Comparison of ENCODE assay signal across 8 cellular contexts in the genomic region with DNA sequence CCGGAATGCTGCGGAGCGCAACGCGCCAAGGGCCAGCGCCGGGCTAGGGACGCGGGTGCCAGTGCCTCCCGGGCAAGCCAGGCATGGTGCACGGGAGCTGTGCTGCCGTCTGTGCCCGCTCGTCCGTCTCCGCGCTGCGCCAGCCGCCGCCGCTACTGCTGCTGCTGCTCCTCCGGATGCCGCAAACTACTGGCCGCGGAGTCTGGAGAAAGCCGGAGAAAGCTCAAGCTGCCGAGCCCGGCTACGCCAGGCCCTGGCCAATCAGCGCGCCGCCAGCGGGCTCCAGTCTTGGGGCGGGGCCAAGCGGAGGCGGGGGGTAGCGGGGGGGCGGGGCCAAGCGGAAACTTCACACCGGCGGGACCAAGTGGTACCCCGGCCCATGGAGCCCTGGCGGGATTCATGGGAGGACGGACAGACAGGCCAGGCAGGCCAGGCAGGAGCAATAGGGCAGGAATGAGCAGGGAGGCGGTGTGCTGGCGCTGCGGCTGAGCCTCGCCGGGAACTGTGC. TPM values are rescaled to one million over a fixed set of nuclear protein-coding genes. Genes with fewer than 3 reads are reported as not detected.
DNase-seq lines count a peak whose midpoint lies in the region; ATAC-seq, FAIRE-seq and TF ChIP-seq lines count a peak whose summit lies in the region.

A gene with protein sequence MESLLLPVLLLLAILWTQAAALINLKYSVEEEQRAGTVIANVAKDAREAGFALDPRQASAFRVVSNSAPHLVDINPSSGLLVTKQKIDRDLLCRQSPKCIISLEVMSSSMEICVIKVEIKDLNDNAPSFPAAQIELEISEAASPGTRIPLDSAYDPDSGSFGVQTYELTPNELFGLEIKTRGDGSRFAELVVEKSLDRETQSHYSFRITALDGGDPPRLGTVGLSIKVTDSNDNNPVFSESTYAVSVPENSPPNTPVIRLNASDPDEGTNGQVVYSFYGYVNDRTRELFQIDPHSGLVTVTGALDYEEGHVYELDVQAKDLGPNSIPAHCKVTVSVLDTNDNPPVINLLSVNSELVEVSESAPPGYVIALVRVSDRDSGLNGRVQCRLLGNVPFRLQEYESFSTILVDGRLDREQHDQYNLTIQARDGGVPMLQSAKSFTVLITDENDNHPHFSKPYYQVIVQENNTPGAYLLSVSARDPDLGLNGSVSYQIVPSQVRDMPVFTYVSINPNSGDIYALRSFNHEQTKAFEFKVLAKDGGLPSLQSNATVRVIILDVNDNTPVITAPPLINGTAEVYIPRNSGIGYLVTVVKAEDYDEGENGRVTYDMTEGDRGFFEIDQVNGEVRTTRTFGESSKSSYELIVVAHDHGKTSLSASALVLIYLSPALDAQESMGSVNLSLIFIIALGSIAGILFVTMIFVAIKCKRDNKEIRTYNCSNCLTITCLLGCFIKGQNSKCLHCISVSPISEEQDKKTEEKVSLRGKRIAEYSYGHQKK (N-terminal part only) (minus strand): TSS at position 191 of the 508 bp plus-strand sequence. CDS start 1,676 bp downstream, outside the sequence.

- intact Hi-C loops in body of pancreas (cut with DNase I), result no loop called here
- intact Hi-C loops in sciatic nerve (cut with DNase I), result no loop called here

- no peak for TF ChIP-seq CTCF in body of pancreas (IDR thresholded peaks at IDR 0.05)

- no peak for TF ChIP-seq POLR2A in GM12892 (IDR thresholded peaks at IDR 0.05; ENCODE audit: low read depth, low read length)
- no peak for TF ChIP-seq POLR2A in body of pancreas (IDR thresholded peaks at IDR 0.05)

- no peak within 1 kb of the TSS for H3K27ac ChIP-seq in body of pancreas

- peak; percentile 80 for ATAC-seq in body of pancreas
- ATAC-seq in sciatic nerve, result peak; percentile 84

- H3K4me1 ChIP-seq in body of pancreas (peaks cover 22% of the 10 kb centered on the region), iPS-15b (ENCODE audit: control insufficient read depth, insufficient read depth, low read length) (peaks cover 22% of the 10 kb centered on the region)

- no peak within 1 kb of the TSS for H3K9ac ChIP-seq in iPS-15b (ENCODE audit: low read depth, low read length)

- H3K36me3 ChIP-seq in body of pancreas (replicated peaks in 1 of 2; ENCODE audit: insufficient read depth in 1 of 2, low read depth in 2 of 2) (no peaks in the 10 kb centered on the region), iPS-15b (ENCODE audit: control insufficient read depth, insufficient read depth, low read length) (peaks cover 7% of the 10 kb centered on the region)

- H3K27me3 ChIP-seq in body of pancreas, result no peaks in the 10 kb centered on the region
- H3K27me3 ChIP-seq in iPS-15b (ENCODE audit: control insufficient read depth, insufficient read depth, low read length), result peaks cover 80% of the 10 kb centered on the region

- no peak for FAIRE-seq in GM12892 (lab: Jason Lieb, UNC)

- H3K9me3 ChIP-seq in body of pancreas (no peaks in the 10 kb centered on the region), iPS-15b (ENCODE audit: control insufficient read depth, insufficient read depth, low read length) (no peaks in the 10 kb centered on the region)

- H3K4me3 ChIP-seq in body of pancreas (no peak within 1 kb of the TSS), iPS-15b (ENCODE audit: low read depth, low read length) (peak within 1 kb of the TSS; percentile 76)

- DNase-seq in GM12892 (ENCODE audit: insufficient read length) (peak; percentile 40), NCI-H2227 treated with DMSO at 0.1 percent for 48 hours (lab: John Stamatoyannopoulos, UW) (peak; percentile 58), body of pancreas (peak; percentile 33 to 59 (median 37)), sciatic nerve (ENCODE audit: low spot score) (peak; percentile 75), NCI-H345 treated with DMSO at 0.1 percent for 48 hours (lab: John Stamatoyannopoulos, UW; ENCODE audit: unreplicated experiment) (no peak), OCI-M1 (lab: John Stamatoyannopoulos, UW) (no peak), NCI-H146 treated with DMSO at 0.1 percent for 48 hours (lab: John Stamatoyannopoulos, UW; ENCODE audit: unreplicated experiment) (no peak)

- 0 to 1% methylated on average over 6 to 23 of the region's 49 CpGs for WGBS in body of pancreas, 2 donors

RNA-seq across cellular contexts. Expression of the gene that starts here (rescaled TPM):
- polyA plus RNA-seq in GM12892 (2012; ENCODE audit: missing spikeins), result 0.02 TPM
- under 1 TPM; under 0.01 to 0.33 TPM for total RNA-seq in body of pancreas
- total RNA-seq in sciatic nerve, result 16.4 TPM

Comparison
In these comparisons a context has a peak if more than half of its experiments do, and no peak if none do; other contexts are left out.
1. RNA of the gene that starts here (total RNA-seq): 16.4 TPM in sciatic nerve (single experiment); under 0.01 to 0.33 TPM in body of pancreas; every median in the first group is over 10 times any median in the second.
2. Peak in DNase-seq and ATAC-seq in body of pancreas; RNA of the gene not detected or under 1 TPM.
3. DNase-seq: peak in GM12892 (single experiment), NCI-H2227 treated with DMSO at 0.1 percent for 48 hours (single experiment) and sciatic nerve (single experiment); none in NCI-H345 treated with DMSO at 0.1 percent for 48 hours (single experiment), OCI-M1 (single experiment) and NCI-H146 treated with DMSO at 0.1 percent for 48 hours (single experiment).